10 cellular contexts compared by ENCODE assay signal in genomic region chr12:89257355-89257754, GRCh38.
"Had no signal": no experiment of that assay in that cellular context is flagged by ENCODE, and none has a peak within 500 bp of the region (broad histone marks: within the 10 kb centered on the region; RNA-seq: fewer than 3 reads in every experiment).

No MANE protein-coding gene starts in this region.

- H3K9me3 ChIP-seq: HAP-1 had no signal

- H3K4me3 Mint-ChIP-seq: HFFc6, IgD-negative memory B cell had no signal

- H2AFZ ChIP-seq: GM23248 had no signal

- FAIRE-seq: HepG2 had no signal

- ATAC-seq: HCT116, HepG2 had no signal

- H3K9me3 Mint-ChIP-seq: HFFc6 had no signal

- H3K27me3 Mint-ChIP-seq: IgD-negative memory B cell had no signal

- H3K27ac ChIP-seq: GM23248, HL-60 had no signal

- H3K9ac ChIP-seq: GM23248 had no signal

- H3K4me1 ChIP-seq: HAP-1 had no signal

- H3K4me3 ChIP-seq: GM23248, HAP-1 had no signal

- H3K27ac Mint-ChIP-seq: HFFc6, IgD-negative memory B cell had no signal

- H3K36me3 Mint-ChIP-seq: IgD-negative memory B cell had no signal

- H3K36me3 ChIP-seq: HAP-1 had no signal

- DNase-seq: GM23248, GOT3, H7, HFFc6, KG1 had no signal
